25 cellular contexts compared by ENCODE assay signal in the genomic region with DNA sequence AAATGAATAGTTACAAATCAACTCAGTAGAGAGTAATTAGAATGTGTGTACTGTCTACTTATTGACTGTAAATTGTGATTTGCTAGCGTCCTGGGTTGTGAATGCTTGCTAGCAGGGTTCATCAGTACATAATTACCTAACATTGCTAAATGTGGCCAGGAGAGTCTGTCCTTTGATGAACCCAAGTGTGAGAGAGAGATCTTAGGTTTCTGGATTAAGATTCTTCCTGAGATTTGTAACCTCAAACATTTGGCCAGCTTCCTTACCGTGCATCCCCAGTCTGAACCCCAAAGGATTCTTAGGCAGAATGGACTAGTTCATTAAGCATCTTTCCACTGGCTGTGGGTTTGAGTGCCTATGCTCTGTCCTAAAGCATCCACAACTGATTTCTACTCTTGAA.
"Had no signal": no experiment of that assay in that cellular context is flagged by ENCODE, and none has a peak within 500 bp of the region (broad histone marks: within the 10 kb centered on the region; RNA-seq: fewer than 3 reads in every experiment).

No MANE protein-coding gene starts in this region.

- H3K9me3 ChIP-seq: colonic mucosa, esophagus muscularis mucosa, gastrocnemius medialis, sigmoid colon, stomach, suprapubic skin, tibial nerve, uterus had no signal

- H3K4me2 ChIP-seq: smooth muscle cell had no signal

- H3K9me3 Mint-ChIP-seq: effector memory CD8-positive, alpha-beta T cell had no signal

- H3K4me3 ChIP-seq: colonic mucosa, dorsolateral prefrontal cortex, esophagus muscularis mucosa, gastrocnemius medialis, left ventricle myocardium inferior, sigmoid colon, smooth muscle cell, stomach, suprapubic skin, tibial nerve, uterus had no signal

- H3K4me1 Mint-ChIP-seq: central memory CD8-positive, alpha-beta T cell; stimulated activated memory B cell treated with anti-CD40 and anti-IgM and Interleukin-4, amounts not matched to agents 10 μg/mL and 1 μg/mL and 100 μg/mL, for 72 hours had no signal

- DNase-seq: activated CD4-positive, alpha-beta T cell treated with anti-CD3 and anti-CD28 coated beads for 4 hours; activated CD4-positive, alpha-beta T cell treated with anti-CD3 and anti-CD28 coated beads, Interleukin-2, amount 50 U/mL, for 48 hours; activated CD4-positive, CD25-positive, alpha-beta regulatory T cell; activated naive CD4-positive, alpha-beta T cell treated with Interleukin-2 at 50 U/mL for 16 hours; activated naive CD8-positive, alpha-beta T cell treated with anti-CD3 and anti-CD28 coated beads, Interleukin-2, amount 10 ng/mL, durations not matched to agents 7 days and 5 days; activated T-cell treated with anti-CD3 and anti-CD28 coated beads, Interleukin-2, amount 50 U/mL, for 48 hours; colonic mucosa; dorsolateral prefrontal cortex; effector memory CD8-positive, alpha-beta T cell; gastrocnemius medialis; hippocampal formation; left ventricle myocardium inferior; nephron progenitor cell; nucleus accumbens; sigmoid colon; stimulated activated CD4-positive, alpha-beta T cell treated with anti-CD3 and anti-CD28 coated beads, Interleukin-15, amount 100 ng/mL, for 24 hours; stomach; T-helper 17 cell; uterus had no signal

- H3K27ac Mint-ChIP-seq: activated naive CD8-positive, alpha-beta T cell treated with anti-CD3 and anti-CD28 coated beads, Interleukin-2, amount 10 ng/mL, durations not matched to agents 7 days and 5 days; effector memory CD8-positive, alpha-beta T cell; stimulated activated memory B cell treated with anti-CD40 and anti-IgM and Interleukin-4, amounts not matched to agents 10 μg/mL and 1 μg/mL and 100 μg/mL, for 72 hours; T-helper 17 cell had no signal

- H3K36me3 Mint-ChIP-seq: activated naive CD8-positive, alpha-beta T cell treated with anti-CD3 and anti-CD28 coated beads, Interleukin-2, amount 10 ng/mL, durations not matched to agents 7 days and 5 days; stimulated activated memory B cell treated with anti-CD40 and anti-IgM and Interleukin-4, amounts not matched to agents 10 μg/mL and 1 μg/mL and 100 μg/mL, for 72 hours had no signal

- H3K4me3 Mint-ChIP-seq: activated naive CD8-positive, alpha-beta T cell treated with anti-CD3 and anti-CD28 coated beads, Interleukin-2, amount 10 ng/mL, durations not matched to agents 7 days and 5 days; central memory CD8-positive, alpha-beta T cell; effector memory CD8-positive, alpha-beta T cell; nephron progenitor cell; stimulated activated memory B cell treated with anti-CD40 and anti-IgM and Interleukin-4, amounts not matched to agents 10 μg/mL and 1 μg/mL and 100 μg/mL, for 72 hours; T-helper 17 cell had no signal

- H3K36me3 ChIP-seq: colonic mucosa, esophagus muscularis mucosa, gastrocnemius medialis, left ventricle myocardium inferior, sigmoid colon, stomach, suprapubic skin, tibial nerve, uterus had no signal

- H3K27me3 ChIP-seq: colonic mucosa, dorsolateral prefrontal cortex, esophagus muscularis mucosa, gastrocnemius medialis, sigmoid colon, stomach, suprapubic skin, tibial nerve, uterus had no signal

- H3K27ac ChIP-seq: colonic mucosa, dorsolateral prefrontal cortex, esophagus muscularis mucosa, gastrocnemius medialis, left ventricle myocardium inferior, sigmoid colon, stomach, suprapubic skin, tibial nerve, uterus had no signal

- ATAC-seq: effector memory CD8-positive, alpha-beta T cell; gastrocnemius medialis; stimulated activated memory B cell treated with anti-CD40 and anti-IgM and Interleukin-4, amounts not matched to agents 10 μg/mL and 1 μg/mL and 100 μg/mL, for 72 hours; T-helper 17 cell had no signal

- H3K4me1 ChIP-seq: colonic mucosa, uterus had no signal
